ENCODE assay signal across 9 cellular contexts in genomic region chr5:127959152-127959764, GRCh38.
DNase-seq lines count a peak whose midpoint lies in the region; ATAC-seq and TF ChIP-seq lines count a peak whose summit lies in the region.
"Had no signal": no experiment of that assay in that cellular context is flagged by ENCODE, and none has a peak within 500 bp of the region (broad histone marks: within the 10 kb centered on the region; RNA-seq: fewer than 3 reads in every experiment).

No MANE protein-coding gene starts in this region.

- H3K9ac ChIP-seq in PC-3 (ENCODE audit: low read length), result peak overlapping the region; percentile 66

- H3K36me3 Mint-ChIP-seq in stimulated activated naive B cell treated with anti-CD40 and anti-IgM and Interleukin-4, amounts not matched to agents 10 μg/mL and 1 μg/mL and 100 μg/mL, for 72 hours, result peaks cover 11 to 41% of the 10 kb centered on the region in 2 donors

- no peaks in the 10 kb centered on the region for H4K20me1 ChIP-seq in PC-3 (ENCODE audit: low read length)

- H3K27me3 ChIP-seq in PC-3 (ENCODE audit: low read length), result no peaks in the 10 kb centered on the region
- no peaks in the 10 kb centered on the region for H3K27me3 ChIP-seq in dorsolateral prefrontal cortex

- H3K27me3 Mint-ChIP-seq in stimulated activated naive B cell treated with anti-CD40 and anti-IgM and Interleukin-4, amounts not matched to agents 10 μg/mL and 1 μg/mL and 100 μg/mL, for 72 hours, result no peaks in the 10 kb centered on the region
- H3K27me3 Mint-ChIP-seq: B cell had no signal

- H3K79me2 ChIP-seq in PC-3 (ENCODE audit: low read length), result no peaks in the 10 kb centered on the region

- peak overlapping the region; percentile 54 for H3K4me2 ChIP-seq in PC-3 (ENCODE audit: low read length)

- peak overlapping the region; percentile 18; the same call in 1 of the 2 replicates for H2AFZ ChIP-seq in PC-3 (ENCODE audit: low read length)

- peaks cover 14 to 18% of the 10 kb centered on the region in 2 donors for H3K4me1 Mint-ChIP-seq in stimulated activated naive B cell treated with anti-CD40 and anti-IgM and Interleukin-4, amounts not matched to agents 10 μg/mL and 1 μg/mL and 100 μg/mL, for 72 hours

- peaks cover 0 to 2% of the 10 kb centered on the region in 2 donors for H3K9me3 Mint-ChIP-seq in stimulated activated naive B cell treated with anti-CD40 and anti-IgM and Interleukin-4, amounts not matched to agents 10 μg/mL and 1 μg/mL and 100 μg/mL, for 72 hours

- DNase-seq in activated gamma-delta T cell treated with Interleukin-2 at 50 U/mL for 16 hours (peak; percentile 5), activated gamma-delta T cell (lab: John Stamatoyannopoulos, UW) (no peak), PC-3 (peak; percentile 94), dorsolateral prefrontal cortex (peak in 7 of 10 donors; percentile 34 to 86 (median 48)), posterior cingulate gyrus (peak in 7 of 10 donors; percentile 24 to 89 (median 39)), NCI-H187 (lab: John Stamatoyannopoulos, UW) (no peak)
- no peak for DNase-seq in stimulated activated naive B cell treated with anti-CD40 and anti-IgM and Interleukin-4, amounts not matched to agents 10 μg/mL and 1 μg/mL and 100 μg/mL, for 72 hours

- H3K4me3 ChIP-seq in PC-3 (ENCODE audit: low read length), result no peak overlapping the region; the same call in 1 of the 2 replicates
- H3K4me3 ChIP-seq in dorsolateral prefrontal cortex, result no peak overlapping the region

- H3K27ac ChIP-seq in PC-3 (ENCODE audit: low read length) (peak overlapping the region; percentile 90), dorsolateral prefrontal cortex (peak overlapping the region in 32 of 59 donors; percentile 2 to 72 (median 32))

- H3K9me2 ChIP-seq in PC-3 (replicated peaks; ENCODE audit: low read length), result no peaks in the 10 kb centered on the region

- H3K4me1 ChIP-seq in PC-3 (ENCODE audit: insufficient read depth, low read length), result peaks cover 39% of the 10 kb centered on the region

- POLR2A ChIA-PET in PC-3 (lab: Charles Lee; ENCODE audit: unreplicated experiment), result interaction anchor here (0.5 to 1.5 kb wide), 4 partner anchors 21 to 87 kb away, joined by 3 to 4 read pairs (median 4); no protein-coding TSS in a partner anchor

- no peaks in the 10 kb centered on the region for H3F3A ChIP-seq in PC-3 (ENCODE audit: low read length, unreplicated experiment)

- no peaks in the 10 kb centered on the region for H3K36me3 ChIP-seq in PC-3 (ENCODE audit: low read depth, low read length)

- H3K27ac Mint-ChIP-seq in stimulated activated naive B cell treated with anti-CD40 and anti-IgM and Interleukin-4, amounts not matched to agents 10 μg/mL and 1 μg/mL and 100 μg/mL, for 72 hours, result no peak overlapping the region
- H3K27ac Mint-ChIP-seq: B cell had no signal

- no peaks in the 10 kb centered on the region for H3K9me3 ChIP-seq in PC-3 (ENCODE audit: low read length)

- H3K4me3 Mint-ChIP-seq in stimulated activated naive B cell treated with anti-CD40 and anti-IgM and Interleukin-4, amounts not matched to agents 10 μg/mL and 1 μg/mL and 100 μg/mL, for 72 hours, result no peak overlapping the region
- H3K4me3 Mint-ChIP-seq: B cell had no signal

- CTCF ChIA-PET in PC-3 (lab: Charles Lee), result interaction anchor here (0.6 to 0.7 kb wide), 2 partner anchors 125 to 242 kb away, joined by 3 to 5 read pairs; no protein-coding TSS in a partner anchor

- TF ChIP-seq CTCF in PC-3 (conservative IDR thresholded peaks at IDR 0.05; ENCODE audit: low read depth, low read length) (no peak), dorsolateral prefrontal cortex (IDR thresholded peaks at IDR 0.05 in 54 of 56, conservative IDR thresholded peaks at IDR 0.05 in 2 of 56; ENCODE audit: low read depth in 1 of 56, partially characterized antibody in 56 of 56) (no peak)

- ATAC-seq in PC-3 (peak; percentile 36), GM21619 (IDR thresholded peaks at IDR 0.05; ENCODE audit: unreplicated experiment) (no peak)
- no peak for ATAC-seq in stimulated activated naive B cell treated with anti-CD40 and anti-IgM and Interleukin-4, amounts not matched to agents 10 μg/mL and 1 μg/mL and 100 μg/mL, for 72 hours (replicated peaks)

- intact Hi-C loops in PC-3 (cut with micrococcal nuclease) (loop anchor here (1.0 to 5.0 kb wide), 7 partner anchors 8 to 203 kb away; no protein-coding TSS in a partner anchor), dorsolateral prefrontal cortex (cut with DNase I) (no loop called here), posterior cingulate gyrus (cut with DNase I) (no loop called here)

- BruUV-seq in PC-3 (replicated peaks; lab: Mats Ljungman, UMichigan), result TSS peak; percentile 84

Comparison
In these comparisons a context has a peak if more than half of its experiments do, and no peak if none do; other contexts are left out.
1. DNase-seq: peak in activated gamma-delta T cell treated with Interleukin-2 at 50 U/mL for 16 hours (single experiment), PC-3 (single experiment), dorsolateral prefrontal cortex (7 of 10) and posterior cingulate gyrus (7 of 10); none in activated gamma-delta T cell (single experiment), NCI-H187 (0 of 2) and stimulated activated naive B cell treated with anti-CD40 and anti-IgM and Interleukin-4, amounts not matched to agents 10 μg/mL and 1 μg/mL and 100 μg/mL, for 72 hours (single experiment).